8 cellular contexts compared by ENCODE assay signal in the genomic region with DNA sequence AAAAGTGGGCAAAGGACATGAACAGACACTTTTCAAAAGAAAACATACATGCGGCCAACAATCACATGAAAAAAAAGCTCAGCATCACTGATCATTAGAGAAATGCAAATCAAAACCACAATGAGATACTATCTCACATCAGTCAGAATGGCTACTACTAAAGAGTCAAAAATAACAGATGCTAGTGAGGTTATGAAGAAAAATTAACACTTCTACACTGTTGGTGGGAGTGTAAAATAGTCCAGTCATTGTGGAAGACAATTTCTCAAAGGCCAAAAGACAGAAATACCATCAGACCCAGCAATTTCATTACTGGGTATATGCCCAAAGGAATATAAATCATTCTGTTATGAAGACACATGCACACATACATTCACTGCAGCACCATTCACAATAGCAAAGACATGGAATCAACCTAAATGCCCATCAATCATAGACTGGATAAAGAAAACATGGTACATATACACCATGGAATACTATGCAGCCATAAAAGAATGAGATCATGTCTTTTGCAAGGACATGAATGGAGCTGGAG.
DNase-seq lines count a peak whose midpoint lies in the region; ATAC-seq, FAIRE-seq and TF ChIP-seq lines count a peak whose summit lies in the region.
"Not testable (repeated sequence)": the region's sequence is repeated elsewhere in the genome, so short reads cannot be mapped to it uniquely, and the experiment has no call there.

No MANE protein-coding gene starts in this region.

- ATAC-seq in GM18907 (IDR thresholded peaks at IDR 0.05; ENCODE audit: unreplicated experiment) (peak; percentile 44), GM21381 (IDR thresholded peaks at IDR 0.05; ENCODE audit: unreplicated experiment) (peak; percentile 49), HG02623 (IDR thresholded peaks at IDR 0.05; ENCODE audit: unreplicated experiment) (peak; percentile 37), HG03060 (IDR thresholded peaks at IDR 0.05; ENCODE audit: low read depth, unreplicated experiment) (peak; percentile 36), HG03442 (IDR thresholded peaks at IDR 0.05; ENCODE audit: unreplicated experiment) (peak; percentile 43)
- not testable (repeated sequence) for ATAC-seq in T-helper 17 cell, HepG2

- intact Hi-C loops in HepG2 (cut with micrococcal nuclease; ENCODE audit: unreplicated experiment), result not testable (repeated sequence)

- peaks cover 86% of the 10 kb centered on the region for H3K79me2 ChIP-seq in HepG2 (ENCODE audit: insufficient read depth, low read length)

- CTCF ChIA-PET in HepG2 (lab: Yijun Ruan, JAX; ENCODE audit: low intra/inter-chr PET ratio, low total read pairs), result not testable (repeated sequence)

- FAIRE-seq in HepG2 (lab: Jason Lieb, UNC), result not testable (repeated sequence)

- TF ChIP-seq POLR2A in HepG2 (IDR thresholded peaks at IDR 0.05; ENCODE audit: insufficient read depth in 1 of 2, low read depth in 2 of 2, low read length in 2 of 2), result not testable (repeated sequence)

- not testable (repeated sequence) for H3K27me3 Mint-ChIP-seq in T-helper 17 cell

- H3K36me3 Mint-ChIP-seq in T-helper 17 cell (ENCODE audit: low read depth), result not testable (repeated sequence)

- TF ChIP-seq CTCF in GM06990 (IDR thresholded peaks at IDR 0.05; ENCODE audit: insufficient read depth, low read length, poor library complexity, severe bottlenecking); HepG2 (CRISPR knock-in tag; IDR thresholded peaks at IDR 0.05): not testable (repeated sequence)

- not testable (repeated sequence) for H3K4me2 ChIP-seq in HepG2 (ENCODE audit: low read depth, low read length)

- not testable (repeated sequence) for H3K36me3 ChIP-seq in GM06990 (ENCODE audit: control insufficient read depth, insufficient read depth, low read length)
- H3K36me3 ChIP-seq in HepG2 (replicated peaks in 1 of 2; ENCODE audit: control insufficient read depth in 1 of 2, insufficient read depth in 2 of 2, low read length in 2 of 2), result peaks cover 0 to 15% of the 10 kb centered on the region in 2 experiments

- not testable (repeated sequence) for TF ChIP-seq RAD21 in HepG2 (CRISPR knock-in tag; IDR thresholded peaks at IDR 0.05)

- in situ Hi-C loops in HepG2 (cut with HindIII; ENCODE audit: extremely low pct_ligation_motif_present, low pct_unique_long_range_greater_than_20kb), result not testable (repeated sequence)

- not testable (repeated sequence) for H3K4me3 Mint-ChIP-seq in T-helper 17 cell

- H3K27ac ChIP-seq in HepG2 (ENCODE audit: extremely low read length, insufficient read depth, low read length), result peak overlapping the region; percentile 52

- peak overlapping the region; percentile 56 for H3K27ac Mint-ChIP-seq in T-helper 17 cell

- BruUV-seq in HepG2 (replicated peaks; lab: Mats Ljungman, UMichigan), result not testable (repeated sequence)

- POLR2A ChIA-PET in HepG2 (lab: Yijun Ruan, JAX), result interaction anchor here (0.9 to 1.1 kb wide), 2 partner anchors 16 to 38 kb away, joined by 3 read pairs; no protein-coding TSS in a partner anchor

- not testable (repeated sequence) for TF ChIP-seq EP300 in HepG2 (IDR thresholded peaks at IDR 0.05; ENCODE audit: low read depth in 2 of 2, low read length in 2 of 2); HepG2 (CRISPR knock-in tag; IDR thresholded peaks at IDR 0.05; ENCODE audit: borderline replicate concordance)

- H2AFZ ChIP-seq in HepG2 (ENCODE audit: low read length), result not testable (repeated sequence)

- peaks cover 88% of the 10 kb centered on the region for H3K4me1 ChIP-seq in HepG2 (ENCODE audit: insufficient read depth, low read length)

- WGBS in HepG2 (ENCODE audit: low lambda C conversion rate), result 97% methylated on average over 1 of the region's 1 CpG

- not testable (repeated sequence) for H3K9me3 ChIP-seq in T-helper 17 cell (ENCODE audit: control insufficient read depth, low read length, poor library complexity, severe bottlenecking); HepG2 (ENCODE audit: low read length)

- peak; percentile 41 for DNase-seq in GM06990 (ENCODE audit: extremely low read depth, insufficient read length)
- not testable (repeated sequence) for DNase-seq in T-helper 17 cell; HepG2 (ENCODE audit: low spot score)

- H3K4me3 ChIP-seq in GM06990 (replicated peaks; ENCODE audit: low read depth, low read length); HepG2 (replicated peaks in 1 of 3; ENCODE audit: insufficient read depth in 1 of 3, low read depth in 2 of 3, low read length in 3 of 3): not testable (repeated sequence)

- peaks cover 19% of the 10 kb centered on the region for H3K4me1 Mint-ChIP-seq in T-helper 17 cell

- H3K9ac ChIP-seq in HepG2 (ENCODE audit: insufficient read depth, low read depth, low read length), result not testable (repeated sequence)

- not testable (repeated sequence) for H3K27me3 ChIP-seq in GM06990 (replicated peaks; ENCODE audit: control insufficient read depth, insufficient read depth, low read length); HepG2 (ENCODE audit: control insufficient read depth in 1 of 2, insufficient read depth in 2 of 2, low read length in 2 of 2)

- not testable (repeated sequence) for H4K20me1 ChIP-seq in HepG2 (ENCODE audit: insufficient read depth, low read length)
